ENCODE assay signal across 8 cellular contexts in genomic region chr17:7684856-7685532, GRCh38. TPM values are rescaled to one million over a fixed set of nuclear protein-coding genes. Genes with fewer than 3 reads are reported as not detected.
DNase-seq lines count a peak whose midpoint lies in the region; ATAC-seq, FAIRE-seq and TF ChIP-seq lines count a peak whose summit lies in the region.

No MANE protein-coding gene starts in this region.

- ATAC-seq in GM19463 (IDR thresholded peaks at IDR 0.05; ENCODE audit: unreplicated experiment) = no peak

- DNase-seq in fibroblast of lung (ENCODE audit: low read depth in 2 of 2) = no peak
- no peak for DNase-seq in retinal pigment epithelial cell (ENCODE audit: low read depth)
- DNase-seq in NCI-H446 treated with DMSO at 0.1 percent for 48 hours (lab: John Stamatoyannopoulos, UW) = no peak
- DNase-seq in urothelium cell line (ENCODE audit: low spot score) = no peak
- no peak for DNase-seq in HCEC 1CT

- TF ChIP-seq CTCF in SU-DHL-6 (IDR thresholded peaks at IDR 0.05; ENCODE audit: insufficient read depth, low read length, poor library complexity, severe bottlenecking) (no peak), fibroblast of lung (conservative IDR thresholded peaks at IDR 0.05 in 1 of 2, IDR thresholded peaks at IDR 0.05 in 1 of 2; ENCODE audit: low read depth in 1 of 2, low read length in 2 of 2) (no peak), retinal pigment epithelial cell (conservative IDR thresholded peaks at IDR 0.05; ENCODE audit: low read depth, low read length) (no peak)

- H3K27me3 ChIP-seq in SU-DHL-6 (ENCODE audit: low read length) (no peaks in the 10 kb centered on the region), fibroblast of lung (ENCODE audit: control insufficient read depth, insufficient read depth, low read length) (no peaks in the 10 kb centered on the region)

- peak overlapping the region; percentile 87 for H3K9ac ChIP-seq in SU-DHL-6 (ENCODE audit: low read length)
- H3K9ac ChIP-seq in fibroblast of lung (ENCODE audit: insufficient read depth, low read length) = peak overlapping the region; percentile 94

- peaks cover 26% of the 10 kb centered on the region for H4K20me1 ChIP-seq in SU-DHL-6 (ENCODE audit: low read depth, low read length)
- H4K20me1 ChIP-seq in fibroblast of lung (ENCODE audit: control insufficient read depth, extremely low read depth, insufficient read depth, low read length) = no peaks in the 10 kb centered on the region

- H3K4me1 ChIP-seq in fibroblast of lung (ENCODE audit: control insufficient read depth, extremely low read depth, insufficient read depth, low read length) = peaks cover 9% of the 10 kb centered on the region

- no peak overlapping the region for H2AFZ ChIP-seq in SU-DHL-6 (ENCODE audit: low read depth, low read length, severe bottlenecking)
- no peak overlapping the region for H2AFZ ChIP-seq in fibroblast of lung (ENCODE audit: low read length)

- H3K9me2 ChIP-seq in SU-DHL-6 (replicated peaks; ENCODE audit: insufficient read depth, low read length) = no peaks in the 10 kb centered on the region

- peak overlapping the region; percentile 78 for H3K4me2 ChIP-seq in SU-DHL-6 (ENCODE audit: low read depth, low read length, poor library complexity, severe bottlenecking)
- H3K4me2 ChIP-seq in fibroblast of lung (ENCODE audit: extremely low read depth, insufficient read depth, low read length) = peak overlapping the region; percentile 96

- no peak overlapping the region for H3K27ac ChIP-seq in SU-DHL-6 (ENCODE audit: low read depth, low read length)
- H3K27ac ChIP-seq in fibroblast of lung (ENCODE audit: insufficient read depth, low read length) = peak overlapping the region; percentile 99

- H3K4me3 ChIP-seq in GM08714 (ENCODE audit: low read length) (peak overlapping the region; percentile 84), SU-DHL-6 (ENCODE audit: insufficient read depth, low read length, poor library complexity, severe bottlenecking) (peak overlapping the region; percentile 86), fibroblast of lung (replicated peaks in 1 of 4; ENCODE audit: control extremely low read depth in 1 of 4, insufficient read depth in 1 of 4, low read depth in 3 of 4, low read length in 4 of 4) (peak overlapping the region; percentile 88 to 98 (median 96)), retinal pigment epithelial cell (ENCODE audit: low read length) (peak overlapping the region; percentile 97)

- peaks cover 18% of the 10 kb centered on the region for H3K36me3 ChIP-seq in SU-DHL-6 (ENCODE audit: low read length)
- H3K36me3 ChIP-seq in fibroblast of lung (ENCODE audit: control insufficient read depth, insufficient read depth, low read length) = no peaks in the 10 kb centered on the region

- no peak for FAIRE-seq in urothelium cell line (lab: Jason Lieb, UNC)

- H3K79me2 ChIP-seq in SU-DHL-6 (ENCODE audit: insufficient read depth, low read length) (peaks cover 75% of the 10 kb centered on the region), fibroblast of lung (ENCODE audit: control insufficient read depth, insufficient read depth, low read length) (peaks cover 26% of the 10 kb centered on the region)

- peaks cover 15% of the 10 kb centered on the region for H3F3A ChIP-seq in SU-DHL-6 (ENCODE audit: insufficient read depth)

- no peaks in the 10 kb centered on the region for H3K9me3 ChIP-seq in SU-DHL-6 (ENCODE audit: insufficient read depth, low read length)
- no peaks in the 10 kb centered on the region for H3K9me3 ChIP-seq in fibroblast of lung (ENCODE audit: control insufficient read depth, insufficient read depth, low read depth, low read length)

RNA-seq across cellular contexts. Expression of gene TP53, which starts 2.3 kb away (rescaled TPM):
- 23.0 and 24.7 TPM in 2 replicates for total RNA-seq in fibroblast of lung
- polyA plus RNA-seq in fibroblast of lung = 35.5 and 43.2 TPM in 2 replicates
- 40.7 and 43.3 TPM in 2 replicates for polyA plus RNA-seq in fibroblast of lung (2012)
- polyA minus RNA-seq in fibroblast of lung (ENCODE audit: low replicate concordance) = 123 and 139 TPM in 2 replicates

RNA-seq across cellular contexts. Expression of gene WRAP53, which starts 3.3 kb away (rescaled TPM):
- 2.3 and 3.1 TPM in 2 replicates for total RNA-seq in fibroblast of lung
- polyA plus RNA-seq in fibroblast of lung = 3.0 and 7.2 TPM in 2 replicates
- 4.9 and 10.4 TPM in 2 replicates for polyA plus RNA-seq in fibroblast of lung (2012)
- polyA minus RNA-seq in fibroblast of lung (ENCODE audit: low replicate concordance) = 6.2 and 14.8 TPM in 2 replicates

RNA-seq across cellular contexts. Expression of gene EFNB3, which starts 20.0 kb away (rescaled TPM):
- total RNA-seq in fibroblast of lung = 0.26 and 0.33 TPM in 2 replicates
- polyA plus RNA-seq in fibroblast of lung = 0.51 and 3.7 TPM in 2 replicates
- polyA plus RNA-seq in fibroblast of lung (2012) = 0.53 and 3.2 TPM in 2 replicates
- 0.93 and 7.4 TPM in 2 replicates for polyA minus RNA-seq in fibroblast of lung (ENCODE audit: low replicate concordance)

RNA-seq across cellular contexts. Expression of gene DNAH2, which starts 32.5 kb away (rescaled TPM):
- 0.17 and 0.26 TPM in 2 replicates for total RNA-seq in fibroblast of lung
- polyA plus RNA-seq in fibroblast of lung = 0.06 and 0.08 TPM in 2 replicates
- 0.02 and 0.05 TPM in 2 replicates for polyA plus RNA-seq in fibroblast of lung (2012)
- 0.07 and 0.43 TPM in 2 replicates for polyA minus RNA-seq in fibroblast of lung (ENCODE audit: low replicate concordance)

RNA-seq across cellular contexts. Expression of gene ATP1B2, which starts 34.3 kb away (rescaled TPM):
- total RNA-seq in fibroblast of lung = 0.33 TPM in 1 of 2 replicates, not detected in the other
- polyA plus RNA-seq in fibroblast of lung = 0.02 and 0.05 TPM in 2 replicates
- polyA plus RNA-seq in fibroblast of lung (2012) = not detected in 2 replicates
- not detected in 2 replicates for polyA minus RNA-seq in fibroblast of lung (ENCODE audit: low replicate concordance)
